In genomic region chr6:38639498-38640215, GRCh38 we compare ENCODE assay signal across 8 cellular contexts. TPM values are rescaled to one million over a fixed set of nuclear protein-coding genes. Genes with fewer than 3 reads are reported as not detected.
DNase-seq lines count a peak whose midpoint lies in the region; ATAC-seq and TF ChIP-seq lines count a peak whose summit lies in the region.

Gene BTBD9, minus strand, starts transcription at chr6:38639929.

- H3K27me3 ChIP-seq in OCI-LY3 (ENCODE audit: low read depth, low read length) (no peaks in the 10 kb centered on the region), esophagus (ENCODE audit: control insufficient read depth in 1 of 2, insufficient read depth in 2 of 2, low read length in 2 of 2) (no peaks in the 10 kb centered on the region), mucosa of stomach (ENCODE audit: control insufficient read depth, insufficient read depth, low read length) (no peaks in the 10 kb centered on the region)

- 0 to 1% methylated on average over 69 to 82 of the region's 82 CpGs for WGBS in esophagus, 2 donors

- H3K79me2 ChIP-seq in OCI-LY3 (ENCODE audit: low read length) = peaks cover 30% of the 10 kb centered on the region

- ATAC-seq in GM19463 (IDR thresholded peaks at IDR 0.05; ENCODE audit: unreplicated experiment) = peak; percentile 82

- no peaks in the 10 kb centered on the region for H3K9me3 ChIP-seq in OCI-LY3 (ENCODE audit: insufficient read depth, low read length)
- H3K9me3 ChIP-seq in esophagus (ENCODE audit: control insufficient read depth in 2 of 2, insufficient read depth in 1 of 2, low read depth in 1 of 2, low read length in 1 of 2) = no peaks in the 10 kb centered on the region
- no peaks in the 10 kb centered on the region for H3K9me3 ChIP-seq in mucosa of stomach (ENCODE audit: control insufficient read depth, low read length)

- peak within 1 kb of the TSS; percentile 66 for H3K27ac ChIP-seq in OCI-LY3 (ENCODE audit: low read length)
- peak within 1 kb of the TSS; percentile 93 to 95 for H3K27ac ChIP-seq in esophagus (ENCODE audit: low read depth in 2 of 2, low read length in 1 of 2)

- H3K4me2 ChIP-seq in OCI-LY3 (ENCODE audit: low read length) = peak within 1 kb of the TSS; percentile 92

- no peaks in the 10 kb centered on the region for H4K20me1 ChIP-seq in OCI-LY3 (ENCODE audit: insufficient read depth, low read length)

- H3K9ac ChIP-seq in OCI-LY3 (ENCODE audit: low read length) (peak within 1 kb of the TSS; percentile 86), mucosa of stomach (ENCODE audit: low read length) (peak within 1 kb of the TSS; percentile 91)

- H3K4me1 ChIP-seq in OCI-LY3 (ENCODE audit: low read length) (peaks cover 14% of the 10 kb centered on the region), esophagus (ENCODE audit: control insufficient read depth in 2 of 2, insufficient read depth in 2 of 2, low read length in 1 of 2) (peaks cover 0 to 5% of the 10 kb centered on the region in 2 donors), mucosa of stomach (ENCODE audit: control insufficient read depth, insufficient read depth, low read length) (peaks cover 16% of the 10 kb centered on the region)

- no peaks in the 10 kb centered on the region for H3K36me3 ChIP-seq in OCI-LY3 (replicated peaks; ENCODE audit: low read depth, low read length)
- H3K36me3 ChIP-seq in esophagus (ENCODE audit: control insufficient read depth in 2 of 2, insufficient read depth in 2 of 2, low read length in 1 of 2) = no peaks in the 10 kb centered on the region
- no peaks in the 10 kb centered on the region for H3K36me3 ChIP-seq in mucosa of stomach (ENCODE audit: control insufficient read depth, insufficient read depth, low read length)

- DNase-seq in COR-L47 (lab: John Stamatoyannopoulos, UW) = peak; percentile 78
- DNase-seq in HPDE6-E6E7 (ENCODE audit: extremely low spot score) = peak; percentile 45
- peak; percentile 80 for DNase-seq in activated T-cell treated with anti-CD3 and anti-CD28 coated beads for 48 hours (ENCODE audit: low read depth)
- peak; percentile 53 to 54 for DNase-seq in stimulated activated CD8-positive, alpha-beta memory T cell treated with anti-CD3 and anti-CD28 coated beads, Interleukin-7, amount 100 ng/mL, for 1 hour (ENCODE audit: low read depth in 2 of 2)

- H2AFZ ChIP-seq in OCI-LY3 (ENCODE audit: low read depth, low read length) = peak within 1 kb of the TSS; percentile 92

- H3K4me3 ChIP-seq in OCI-LY3 (ENCODE audit: low read length) = peak within 1 kb of the TSS; percentile 93
- peak within 1 kb of the TSS; percentile 91 to 93 for H3K4me3 ChIP-seq in esophagus (ENCODE audit: low read depth in 1 of 2, low read length in 2 of 2)
- H3K4me3 ChIP-seq in mucosa of stomach (ENCODE audit: low read length) = peak within 1 kb of the TSS; percentile 84

- TF ChIP-seq CTCF in OCI-LY3 (IDR thresholded peaks at IDR 0.05; ENCODE audit: low read depth, low read length) = no peak

RNA-seq across cellular contexts. Expression of gene BTBD9, which starts in this region (rescaled TPM):
- 1 to 10 TPM; 3.2 to 3.8 TPM for polyA plus RNA-seq in esophagus

Comparison
In these comparisons a context has a peak if more than half of its experiments do, and no peak if none do; other contexts are left out.
1. Peak in every context shown above with its lines: DNase-seq, ATAC-seq, H3K4me3 ChIP-seq and H3K27ac ChIP-seq.